9 cellular contexts compared by ENCODE assay signal in genomic region chr9:109639666-109640231, GRCh38.
DNase-seq lines count a peak whose midpoint lies in the region; ATAC-seq and TF ChIP-seq lines count a peak whose summit lies in the region.
"Had no signal": no experiment of that assay in that cellular context is flagged by ENCODE, and none has a peak within 500 bp of the region (broad histone marks: within the 10 kb centered on the region; RNA-seq: fewer than 3 reads in every experiment).

No MANE protein-coding gene starts in this region.

- H3K4me3 ChIP-seq in ascending aorta (peak overlapping the region; percentile 49 to 67), iPS-15b (ENCODE audit: low read depth, low read length) (peak overlapping the region; percentile 64)

- peaks cover 3 to 5% of the 10 kb centered on the region in 2 donors for H3K4me1 ChIP-seq in ascending aorta
- no peaks in the 10 kb centered on the region for H3K4me1 ChIP-seq in iPS-15b (ENCODE audit: control insufficient read depth, insufficient read depth, low read length)

- peak overlapping the region; percentile 7 to 23 for H3K4me3 Mint-ChIP-seq in stimulated activated naive B cell treated with anti-CD40 and anti-IgM and Interleukin-4, amounts not matched to agents 10 μg/mL and 1 μg/mL and 100 μg/mL, for 72 hours

- DNase-seq in DMS53 (lab: John Stamatoyannopoulos, UW), result peak; percentile 43
- DNase-seq in DMS53 treated with DMSO at 0.1 percent for 48 hours (lab: John Stamatoyannopoulos, UW; ENCODE audit: unreplicated experiment), result no peak
- DNase-seq in ascending aorta (ENCODE audit: low spot score in 2 of 2), result no peak
- DNase-seq in stimulated activated naive B cell treated with anti-CD40 and anti-IgM and Interleukin-4, amounts not matched to agents 10 μg/mL and 1 μg/mL and 100 μg/mL, for 72 hours, result no peak
- no peak for DNase-seq in activated naive CD4-positive, alpha-beta T cell treated with anti-CD3 and anti-CD28 coated beads, Interleukin-2, amount 50 U/mL, for 72 hours (ENCODE audit: low spot score in 2 of 2)
- DNase-seq in ecto neural progenitor cell (ENCODE audit: low spot score), result no peak
- DNase-seq in HUDEP-2 (lab: John Stamatoyannopoulos, UW; ENCODE audit: unreplicated experiment in 76 of 76), result no peak

- H3K9me3 ChIP-seq in ascending aorta, result peaks cover 0 to 11% of the 10 kb centered on the region in 2 donors
- no peaks in the 10 kb centered on the region for H3K9me3 ChIP-seq in iPS-15b (ENCODE audit: control insufficient read depth, insufficient read depth, low read length)

- H3K4me1 Mint-ChIP-seq in stimulated activated naive B cell treated with anti-CD40 and anti-IgM and Interleukin-4, amounts not matched to agents 10 μg/mL and 1 μg/mL and 100 μg/mL, for 72 hours, result peaks cover 0 to 22% of the 10 kb centered on the region in 2 donors

- H3K27ac ChIP-seq in ascending aorta, result no peak overlapping the region
- H3K27ac ChIP-seq: tibial nerve had no signal

- no peak for ATAC-seq in stimulated activated naive B cell treated with anti-CD40 and anti-IgM and Interleukin-4, amounts not matched to agents 10 μg/mL and 1 μg/mL and 100 μg/mL, for 72 hours (replicated peaks)
- no peak for ATAC-seq in activated naive CD4-positive, alpha-beta T cell treated with anti-CD3 and anti-CD28 coated beads, Interleukin-2, amount 50 U/mL, for 72 hours

- peaks cover 0 to 3% of the 10 kb centered on the region in 2 donors for H3K9me3 Mint-ChIP-seq in stimulated activated naive B cell treated with anti-CD40 and anti-IgM and Interleukin-4, amounts not matched to agents 10 μg/mL and 1 μg/mL and 100 μg/mL, for 72 hours
- H3K9me3 Mint-ChIP-seq in activated naive CD4-positive, alpha-beta T cell treated with anti-CD3 and anti-CD28 coated beads, Interleukin-2, amount 50 U/mL, for 72 hours, result peaks cover under 1 to 1% of the 10 kb centered on the region in 2 donors

- peaks cover 49 to 60% of the 10 kb centered on the region in 2 donors for H3K27me3 Mint-ChIP-seq in stimulated activated naive B cell treated with anti-CD40 and anti-IgM and Interleukin-4, amounts not matched to agents 10 μg/mL and 1 μg/mL and 100 μg/mL, for 72 hours

- no peaks in the 10 kb centered on the region for H3K36me3 ChIP-seq in ascending aorta
- no peaks in the 10 kb centered on the region for H3K36me3 ChIP-seq in iPS-15b (ENCODE audit: control insufficient read depth, insufficient read depth, low read length)
- H3K36me3 ChIP-seq: tibial nerve had no signal

- intact Hi-C loops in ascending aorta (cut with DNase I), result loop anchor here (2.0 to 5.0 kb wide), 2 partner anchors 52 to 177 kb away; no protein-coding TSS in a partner anchor

- H3K27ac Mint-ChIP-seq in stimulated activated naive B cell treated with anti-CD40 and anti-IgM and Interleukin-4, amounts not matched to agents 10 μg/mL and 1 μg/mL and 100 μg/mL, for 72 hours, result no peak overlapping the region
- no peak overlapping the region for H3K27ac Mint-ChIP-seq in activated naive CD4-positive, alpha-beta T cell treated with anti-CD3 and anti-CD28 coated beads, Interleukin-2, amount 50 U/mL, for 72 hours

- no peak overlapping the region for H3K9ac ChIP-seq in iPS-15b (ENCODE audit: low read depth, low read length)

- TF ChIP-seq CTCF in ascending aorta (IDR thresholded peaks at IDR 0.05), result no peak

- H3K27me3 ChIP-seq in ascending aorta (no peaks in the 10 kb centered on the region), iPS-15b (ENCODE audit: control insufficient read depth, insufficient read depth, low read length) (peaks cover 58% of the 10 kb centered on the region)

- no peaks in the 10 kb centered on the region for H3K36me3 Mint-ChIP-seq in stimulated activated naive B cell treated with anti-CD40 and anti-IgM and Interleukin-4, amounts not matched to agents 10 μg/mL and 1 μg/mL and 100 μg/mL, for 72 hours
- peaks cover 0 to 8% of the 10 kb centered on the region in 2 donors for H3K36me3 Mint-ChIP-seq in activated naive CD4-positive, alpha-beta T cell treated with anti-CD3 and anti-CD28 coated beads, Interleukin-2, amount 50 U/mL, for 72 hours
